ENCODE assay signal across 8 cellular contexts in the genomic region with DNA sequence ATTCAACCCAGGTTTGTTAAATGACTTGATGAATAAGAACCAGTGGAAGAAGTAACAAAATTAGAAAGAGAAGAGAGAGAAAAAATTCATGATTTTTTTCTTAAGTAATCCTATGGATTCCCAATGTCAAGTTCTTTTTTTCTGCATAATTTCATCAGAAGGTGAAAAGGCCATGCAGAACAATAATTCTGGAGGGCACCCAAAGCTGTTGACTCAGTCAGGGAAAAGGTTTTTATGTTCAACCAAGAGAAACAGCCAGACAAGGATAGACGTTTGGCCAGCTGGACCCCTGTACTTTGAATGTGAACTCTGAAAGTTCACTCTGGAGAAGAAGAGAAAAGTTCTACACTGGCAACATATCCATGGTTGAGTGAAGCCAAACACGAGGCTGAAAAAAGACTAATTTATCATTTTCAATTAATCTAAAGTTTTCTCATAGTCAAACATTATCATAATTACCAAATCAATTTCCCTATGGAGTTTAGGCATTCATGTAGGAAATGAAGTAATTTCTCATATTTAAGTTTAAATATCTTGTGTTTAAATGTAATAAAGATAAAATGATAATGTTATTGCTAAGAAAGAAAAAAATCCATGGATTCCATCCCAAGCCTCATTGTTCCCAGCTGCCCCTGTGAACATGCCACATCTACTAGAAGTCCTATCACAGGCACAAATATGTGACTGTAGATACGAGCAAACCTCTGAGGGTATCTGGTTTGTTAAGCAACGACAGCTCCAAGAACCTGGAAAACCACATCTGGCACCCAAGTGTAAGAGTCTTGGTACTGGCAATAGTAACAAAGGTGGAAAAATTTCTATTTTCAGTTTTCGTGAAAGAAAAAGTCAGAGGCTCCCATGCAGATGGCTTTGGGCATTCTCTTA.
"Had no signal": no experiment of that assay in that cellular context is flagged by ENCODE, and none has a peak within 500 bp of the region (broad histone marks: within the 10 kb centered on the region; RNA-seq: fewer than 3 reads in every experiment).

No MANE protein-coding gene starts in this region.

- H2AFZ ChIP-seq: GM23338 had no signal

- FAIRE-seq: H1, H54, HepG2 had no signal

- H3K4me3 ChIP-seq: GM23338 had no signal

- H3K27ac ChIP-seq: HL-60 had no signal

- ATAC-seq: GM23338, HCT116, HepG2 had no signal

- H3K4me2 ChIP-seq: GM23338 had no signal

- DNase-seq: H9, HFFc6 had no signal
